ENCODE assay signal across 8 cellular contexts in genomic region chr3:38496131-38496910, GRCh38. TPM values are rescaled to one million over a fixed set of nuclear protein-coding genes. Genes with fewer than 3 reads are reported as not detected.
DNase-seq lines count a peak whose midpoint lies in the region; ATAC-seq and TF ChIP-seq lines count a peak whose summit lies in the region.

EXOG (plus strand) TSS chr3:38496340; CDS start chr3:38496368, 28 bp downstream.

- DNase-seq in DMS153 treated with DMSO at 0.1 percent for 48 hours (lab: John Stamatoyannopoulos, UW; ENCODE audit: unreplicated experiment) (peak; percentile 57), OCI-M1 (lab: John Stamatoyannopoulos, UW) (peak; percentile 96), activated T-cell treated with anti-CD3 and anti-CD28 coated beads for 24 hours (ENCODE audit: low read depth) (peak; percentile 92), epithelial cell of prostate (ENCODE audit: low read depth, low spot score) (peak; percentile 33), mucosa of descending colon (peak; percentile 92 to 97 (median 95))
- peak; percentile 92 for DNase-seq in stimulated activated CD8-positive, alpha-beta memory T cell treated with anti-CD3 and anti-CD28 coated beads, Interleukin-4, amount 100 ng/mL, for 24 hours (ENCODE audit: low read depth)

- H3K4me1 ChIP-seq in mucosa of descending colon (ENCODE audit: low read depth), result peaks cover 5% of the 10 kb centered on the region

- TF ChIP-seq CTCF in mucosa of descending colon (IDR thresholded peaks at IDR 0.05), result peak; percentile 88

- intact Hi-C loops in mucosa of descending colon (cut with DNase I, micrococcal nuclease), result no loop called here

- TF ChIP-seq RAD21 in Ishikawa (IDR thresholded peaks at IDR 0.05; ENCODE audit: low read depth), result peak; percentile 63

- peak within 1 kb of the TSS; percentile 38 for H3K4me3 ChIP-seq in mucosa of descending colon

- no peak for TF ChIP-seq EP300 in Ishikawa (IDR thresholded peaks at IDR 0.05; ENCODE audit: borderline replicate concordance)

- no peaks in the 10 kb centered on the region for H3K36me3 ChIP-seq in mucosa of descending colon (ENCODE audit: low read depth)

- ATAC-seq in GM21529 (IDR thresholded peaks at IDR 0.05; ENCODE audit: unreplicated experiment) (peak; percentile 89), mucosa of descending colon (peak; percentile 100)

- no peaks in the 10 kb centered on the region for H3K9me3 ChIP-seq in mucosa of descending colon

- H3K27ac ChIP-seq in epithelial cell of prostate, result peak within 1 kb of the TSS; percentile 55

TF ChIP-seq in Ishikawa, 13 proteins besides CTCF, POLR2A, EP300 and RAD21:
- TF ChIP-seq TAF1 (IDR thresholded peaks at IDR 0.05; ENCODE audit: low read depth) (peak; percentile 89), FOXM1 (IDR thresholded peaks at IDR 0.05; ENCODE audit: borderline replicate concordance, low read depth) (no peak), REST (IDR thresholded peaks at IDR 0.05; ENCODE audit: low read depth) (no peak), TEAD4 (IDR thresholded peaks at IDR 0.05) (0 out of 2 replicates have a peak, but pooled peaks have one; percentile 24), USF1 (IDR thresholded peaks at IDR 0.05) (0 out of 2 replicates have a peak, but pooled peaks have one; percentile 3), ZBTB7A (IDR thresholded peaks at IDR 0.05; ENCODE audit: low read depth) (0 out of 2 replicates have a peak, but pooled peaks have one; percentile 25), CREB1 (IDR thresholded peaks at IDR 0.05; ENCODE audit: low read depth) (no peak), TCF12 (IDR thresholded peaks at IDR 0.05; ENCODE audit: low read depth) (peak; percentile 21; the same call in 1 of the 2 replicates), EGR1 (IDR thresholded peaks at IDR 0.05) (peak; percentile 45; the same call in 1 of the 2 replicates), YY1 (IDR thresholded peaks at IDR 0.05; ENCODE audit: low read depth) (peak; percentile 88)
- TF ChIP-seq, protein P1, sequence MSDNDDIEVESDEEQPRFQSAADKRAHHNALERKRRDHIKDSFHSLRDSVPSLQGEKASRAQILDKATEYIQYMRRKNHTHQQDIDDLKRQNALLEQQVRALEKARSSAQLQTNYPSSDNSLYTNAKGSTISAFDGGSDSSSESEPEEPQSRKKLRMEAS (IDR thresholded peaks at IDR 0.05), result no peak; the same call in 1 of the 2 replicates

RNA-seq across cellular contexts. Expression of gene EXOG, which starts in this region (rescaled TPM):
- 10 to 100 TPM in 1 of 3 donors, 1 to 10 TPM in 2; 7.1 to 13.0 (median 8.7) TPM for total RNA-seq in mucosa of descending colon

Comparison
In these comparisons a context has a peak if more than half of its experiments do, and no peak if none do; other contexts are left out.
1. Peak in every context shown above with its lines: DNase-seq, ATAC-seq, H3K4me3 ChIP-seq and H3K27ac ChIP-seq.
2. DNase-seq: peak in every context shown above with its lines; median percentile 96 in OCI-M1; 95 in mucosa of descending colon; 92 in activated T-cell treated with anti-CD3 and anti-CD28 coated beads for 24 hours; 92 in stimulated activated CD8-positive, alpha-beta memory T cell treated with anti-CD3 and anti-CD28 coated beads, Interleukin-4, amount 100 ng/mL, for 24 hours; 57 in DMS153 treated with DMSO at 0.1 percent for 48 hours; 33 in epithelial cell of prostate.